ENCODE assay signal across 8 cellular contexts in genomic region chr17:81834831-81835267, GRCh38. TPM values are rescaled to one million over a fixed set of nuclear protein-coding genes. Genes with fewer than 3 reads are reported as not detected.
DNase-seq lines count a peak whose midpoint lies in the region; ATAC-seq and TF ChIP-seq lines count a peak whose summit lies in the region.

Gene PPP1R27 (minus strand): TSS chr17:81835050. CDS start chr17:81834953, 97 bp downstream.

- H3K27me3 ChIP-seq in HAP-1 (ENCODE audit: low read depth) (no peaks in the 10 kb centered on the region), foreskin keratinocyte (no peaks in the 10 kb centered on the region)

- H3K27ac ChIP-seq in foreskin keratinocyte = peak within 1 kb of the TSS; percentile 94

- H3K36me3 ChIP-seq in HAP-1 (replicated peaks) = peaks cover 4% of the 10 kb centered on the region; the same call in 1 of the 2 replicates

- H3K27me3 Mint-ChIP-seq in T-helper 17 cell = no peaks in the 10 kb centered on the region

- H3K4me3 Mint-ChIP-seq in T-helper 17 cell = peak within 1 kb of the TSS; percentile 81

- H3K9me3 ChIP-seq in HAP-1 = no peaks in the 10 kb centered on the region
- no peaks in the 10 kb centered on the region for H3K9me3 ChIP-seq in T-helper 17 cell (ENCODE audit: control insufficient read depth, low read length, poor library complexity, severe bottlenecking)

- H3K27ac Mint-ChIP-seq in T-helper 17 cell = peak within 1 kb of the TSS; percentile 83

- in situ Hi-C loops in HAP-1 (cut with MboI; ENCODE audit: low sequenced_read_pairs) = no loop called here

- H3K4me1 Mint-ChIP-seq in T-helper 17 cell = peaks cover 17% of the 10 kb centered on the region

- peaks cover 2% of the 10 kb centered on the region for H3K36me3 Mint-ChIP-seq in T-helper 17 cell (ENCODE audit: low read depth)

- peak within 1 kb of the TSS; percentile 81 for H3K4me3 ChIP-seq in HAP-1
- H3K4me3 ChIP-seq in skeletal muscle cell (ENCODE audit: low read depth, low read length) = peak within 1 kb of the TSS; percentile 74

- DNase-seq in HAP-1 (ENCODE audit: low spot score in 2 of 2) (no peak), T-helper 17 cell (no peak), foreskin keratinocyte (no peak), skeletal muscle cell (ENCODE audit: low read depth) (no peak), GF-D8 (lab: John Stamatoyannopoulos, UW) (no peak)
- DNase-seq in activated CD4-positive, alpha-beta T cell treated with anti-CD3 and anti-CD28 coated beads, Interleukin-2, amount 50 U/mL, for 48 hours = no peak
- no peak for DNase-seq in effector CD8-positive, alpha-beta T cell (lab: John Stamatoyannopoulos, UW)

- TF ChIP-seq CTCF in foreskin keratinocyte (conservative IDR thresholded peaks at IDR 0.05) = no peak

- H3K4me1 ChIP-seq in HAP-1 (peaks cover 9% of the 10 kb centered on the region), foreskin keratinocyte (no peaks in the 10 kb centered on the region)

- ATAC-seq in T-helper 17 cell (no peak), foreskin keratinocyte (no peak), HG03280 (IDR thresholded peaks at IDR 0.05; ENCODE audit: unreplicated experiment) (no peak)

RNA-seq across cellular contexts. Expression of gene PPP1R27, which starts in this region (rescaled TPM):
- total RNA-seq in T-helper 17 cell = not detected
- total RNA-seq in foreskin keratinocyte = not detected in 2 replicates
- 0.07 and 0.14 TPM in 2 replicates for polyA plus RNA-seq in foreskin keratinocyte
